Comparison of ENCODE assay signal across 8 cellular contexts in genomic region chr19:2900296-2901252, GRCh38. TPM values are rescaled to one million over a fixed set of nuclear protein-coding genes. Genes with fewer than 3 reads are reported as not detected.
DNase-seq lines count a peak whose midpoint lies in the region; ATAC-seq and TF ChIP-seq lines count a peak whose summit lies in the region.

ZNF57 (plus strand) TSS chr19:2900928; CDS start chr19:2901046, 118 bp downstream.

- peaks cover 3 to 7% of the 10 kb centered on the region in 2 donors for H3K9me3 Mint-ChIP-seq in activated T-cell treated with anti-CD3 and anti-CD28 coated beads, Interleukin-2, amount 50 U/mL, for 72 hours

- no peak within 1 kb of the TSS for H4K5ac ChIP-seq in IMR-90 (ENCODE audit: low read depth, low read length)

- in situ Hi-C loops in IMR-90 (cut with MboI; ENCODE audit: low sequenced_read_pairs), result no loop called here

- H3K18ac ChIP-seq in IMR-90 (ENCODE audit: low read depth, low read length), result no peak within 1 kb of the TSS

- peak within 1 kb of the TSS; percentile 38 for H3K27ac Mint-ChIP-seq in activated T-cell treated with anti-CD3 and anti-CD28 coated beads, Interleukin-2, amount 50 U/mL, for 72 hours

- H2BK120ac ChIP-seq in IMR-90 (ENCODE audit: low read depth, low read length), result no peak within 1 kb of the TSS

- peaks cover 4% of the 10 kb centered on the region; the same call in 1 of the 2 replicates for H3K9me1 ChIP-seq in IMR-90 (ENCODE audit: insufficient read depth, low read length)

- peak; percentile 90 for ATAC-seq in GM21528 (IDR thresholded peaks at IDR 0.05; ENCODE audit: low FRiP score, unreplicated experiment)
- ATAC-seq in IMR-90 (ENCODE audit: low read depth), result peak; percentile 99
- peak; percentile 98 for ATAC-seq in activated T-cell treated with anti-CD3 and anti-CD28 coated beads, Interleukin-2, amount 50 U/mL, for 72 hours (replicated peaks in 1 of 2)
- peak; percentile 96 for ATAC-seq in esophagus mucosa

- POLR2A ChIA-PET in IMR-90 (lab: Charles Lee; ENCODE audit: unreplicated experiment), result no interaction called here

- H4K8ac ChIP-seq in IMR-90 (ENCODE audit: low read depth in 2 of 2, low read length in 2 of 2), result peak within 1 kb of the TSS; percentile 35 to 83

- H3K79me1 ChIP-seq in IMR-90 (ENCODE audit: low read depth in 1 of 2, low read length in 2 of 2), result peaks cover 13 to 27% of the 10 kb centered on the region in 2 experiments

- peak within 1 kb of the TSS; percentile 66 for H2BK5ac ChIP-seq in IMR-90 (ENCODE audit: low read depth, low read length, poor library complexity, severe bottlenecking)

- peak within 1 kb of the TSS; percentile 86; the same call in 1 of the 2 replicates for H3K14ac ChIP-seq in IMR-90 (replicated peaks; ENCODE audit: low read depth, low read length)

- peak within 1 kb of the TSS; percentile 96 for H3K4me2 ChIP-seq in IMR-90 (ENCODE audit: low read depth, low read length)

- no peaks in the 10 kb centered on the region; the same call in 1 of the 2 replicates for H3K4me1 ChIP-seq in IMR-90 (ENCODE audit: control insufficient read depth, insufficient read depth, low read length)
- peaks cover 21% of the 10 kb centered on the region for H3K4me1 ChIP-seq in mucosa of stomach (ENCODE audit: control insufficient read depth, insufficient read depth, low read length)

- peak within 1 kb of the TSS; percentile 64 for H3K4ac ChIP-seq in IMR-90 (ENCODE audit: low read depth, low read length)

- H3K4me3 Mint-ChIP-seq in activated T-cell treated with anti-CD3 and anti-CD28 coated beads, Interleukin-2, amount 50 U/mL, for 72 hours, result peak within 1 kb of the TSS; percentile 91 to 98

- H3K4me1 Mint-ChIP-seq in activated T-cell treated with anti-CD3 and anti-CD28 coated beads, Interleukin-2, amount 50 U/mL, for 72 hours (ENCODE audit: low read depth), result peaks cover 20% of the 10 kb centered on the region

- no peak within 1 kb of the TSS for H2BK15ac ChIP-seq in IMR-90 (ENCODE audit: low read depth, low read length)

- dilution Hi-C loops in IMR-90 (cut with HindIII; ENCODE audit: low sequenced_read_pairs, unreplicated experiment), result no loop called here

- H3K56ac ChIP-seq in IMR-90 (ENCODE audit: extremely low read depth, insufficient read depth, low read length), result no peak within 1 kb of the TSS

- peak; percentile 96 for DNase-seq in DMS 273 treated with DMSO at 0.1 percent for 48 hours (lab: John Stamatoyannopoulos, UW)
- peak; percentile 98 for DNase-seq in IMR-90
- DNase-seq in activated T-cell treated with anti-CD3 and anti-CD28 coated beads, Interleukin-2, amount 50 U/mL, for 72 hours, result peak; percentile 99 to 100
- DNase-seq in stimulated activated CD8-positive, alpha-beta memory T cell treated with anti-CD3 and anti-CD28 coated beads, Interleukin-4, amount 100 ng/mL, for 48 hours, result peak; percentile 99

- H4K20me1 ChIP-seq in IMR-90 (ENCODE audit: insufficient read depth, low read length), result no peaks in the 10 kb centered on the region

- no peak for TF ChIP-seq POLR2A in IMR-90 (IDR thresholded peaks at IDR 0.05; ENCODE audit: low read depth, low read length)

- H2AK9ac ChIP-seq in IMR-90 (replicated peaks; ENCODE audit: low read depth, low read length, poor library complexity), result peak within 1 kb of the TSS; percentile 85

- TF ChIP-seq RAD21 in IMR-90 (IDR thresholded peaks at IDR 0.05; ENCODE audit: low read length), result no peak

- H4K91ac ChIP-seq in IMR-90 (ENCODE audit: insufficient read depth, low read depth, low read length), result peak within 1 kb of the TSS; percentile 59; the same call in 1 of the 2 replicates

- H3K27me3 Mint-ChIP-seq in activated T-cell treated with anti-CD3 and anti-CD28 coated beads, Interleukin-2, amount 50 U/mL, for 72 hours (ENCODE audit: low read depth), result no peaks in the 10 kb centered on the region

- 1% methylated on average over 28 of the region's 100 CpGs; no CpG with 5 or more reads in 1 of the 2 experiments for WGBS in IMR-90 (ENCODE audit: extremely low coverage in 2 of 2, insufficient read length in 1 of 2), 2 experiments

- H3K9me3 ChIP-seq in IMR-90 (ENCODE audit: control insufficient read depth, insufficient read depth, low read length) (peaks cover 5% of the 10 kb centered on the region), mucosa of stomach (ENCODE audit: control insufficient read depth, low read length) (no peaks in the 10 kb centered on the region)

- intact Hi-C loops in IMR-90 (cut with micrococcal nuclease), result loop anchor here (2.0 kb wide), 1 partner anchor 44 kb away; the partner anchor contains the start of gene ZNF77

- H2BK20ac ChIP-seq in IMR-90 (ENCODE audit: low read depth, low read length), result no peak within 1 kb of the TSS

- H3K36me3 Mint-ChIP-seq in activated T-cell treated with anti-CD3 and anti-CD28 coated beads, Interleukin-2, amount 50 U/mL, for 72 hours (ENCODE audit: insufficient read depth in 2 of 2), result peaks cover 5% of the 10 kb centered on the region in 2 donors

- BruUV-seq in IMR-90 (replicated peaks; lab: Mats Ljungman, UMichigan), result no TSS peak

- H2AFZ ChIP-seq in IMR-90 (replicated peaks; ENCODE audit: low read length, poor library complexity), result peak within 1 kb of the TSS; percentile 97

- H3K9ac ChIP-seq in IMR-90 (ENCODE audit: low read depth, low read length) (peak within 1 kb of the TSS; percentile 65), mucosa of stomach (ENCODE audit: low read length) (peak within 1 kb of the TSS; percentile 81)

- no peak within 1 kb of the TSS for H2AK5ac ChIP-seq in IMR-90 (ENCODE audit: low read depth, low read length)

- CTCF ChIA-PET in IMR-90 (lab: Yijun Ruan, JAX), result interaction anchor here (1.6 kb wide), 1 partner anchor 13 kb away, joined by 10 read pairs; no protein-coding TSS in a partner anchor

- peak within 1 kb of the TSS; percentile 93 for H3K4me3 ChIP-seq in IMR-90 (ENCODE audit: insufficient read depth, low read depth, low read length)
- H3K4me3 ChIP-seq in mucosa of stomach (ENCODE audit: low read length), result peak within 1 kb of the TSS; percentile 41

- H3K36me3 ChIP-seq in IMR-90 (ENCODE audit: control insufficient read depth, insufficient read depth, low read length) (no peaks in the 10 kb centered on the region), mucosa of stomach (ENCODE audit: control insufficient read depth, insufficient read depth, low read length) (no peaks in the 10 kb centered on the region)

- TF ChIP-seq CTCF in IMR-90 (conservative IDR thresholded peaks at IDR 0.05; ENCODE audit: low read depth, low read length), result no peak

- H3K27ac ChIP-seq in IMR-90 (ENCODE audit: insufficient read depth, low read length), result peak within 1 kb of the TSS; percentile 74

- H3K27me3 ChIP-seq in IMR-90 (ENCODE audit: control insufficient read depth, insufficient read depth, low read length), result no peaks in the 10 kb centered on the region
- no peaks in the 10 kb centered on the region for H3K27me3 ChIP-seq in mucosa of stomach (ENCODE audit: control insufficient read depth, insufficient read depth, low read length)

- H3K23ac ChIP-seq in IMR-90 (ENCODE audit: low read depth, low read length), result 0 out of 2 replicates have a peak within 1 kb of the TSS, but pooled peaks have one; percentile 18

TF ChIP-seq in IMR-90, 13 proteins besides CTCF, POLR2A, EP300 and RAD21 (continues in another document):
- peak; percentile 40; the same call in 1 of the 2 replicates for TF ChIP-seq MAZ (IDR thresholded peaks at IDR 0.05; ENCODE audit: borderline replicate concordance, low read depth, low read length)
- TF ChIP-seq CHD1 (IDR thresholded peaks at IDR 0.05; ENCODE audit: low read depth, low read length), result no peak
- peak; percentile 56 for TF ChIP-seq USF2 (IDR thresholded peaks at IDR 0.05; ENCODE audit: low read depth, low read length)

TF ChIP-seq in PFSK-1, 5 proteins besides CTCF, POLR2A, EP300 and RAD21:
- TF ChIP-seq REST (IDR thresholded peaks at IDR 0.05; ENCODE audit: insufficient read depth in 1 of 2, low read depth in 2 of 2, low read length in 2 of 2), result no peak
- TF ChIP-seq TAF1 (IDR thresholded peaks at IDR 0.05; ENCODE audit: borderline replicate concordance, insufficient read depth, low read length), result no peak
- no peak for TF ChIP-seq SIN3A (IDR thresholded peaks at IDR 0.05; ENCODE audit: borderline replicate concordance, insufficient read depth, low read length)
- peak; percentile 10 for TF ChIP-seq FOXP2 (optimal IDR thresholded peaks at IDR 0.05; ENCODE audit: borderline replicate concordance, extremely low read depth, extremely low read length, insufficient read depth)
- TF ChIP-seq POLR2AphosphoS5 (IDR thresholded peaks at IDR 0.05; ENCODE audit: low read depth, low read length), result peak; percentile 63; the same call in 1 of the 2 replicates

RNA-seq across cellular contexts. Expression of gene ZNF57, which starts in this region (rescaled TPM):
- total RNA-seq in IMR-90 (2012; rRNA removed), result 6.1 and 8.6 TPM in 2 replicates
- polyA plus RNA-seq in IMR-90 (2012; rRNA removed), result 1.6 and 2.2 TPM in 2 replicates
- polyA plus RNA-seq in IMR-90 (2012; cell fraction: cytosol; rRNA removed), result 0.47 and 0.66 TPM in 2 replicates
- polyA plus RNA-seq in IMR-90 (2012; cell fraction: nucleus; rRNA removed; ENCODE audit: low replicate concordance), result 0.28 and 2.9 TPM in 2 replicates
- polyA plus RNA-seq in PFSK-1 (2012; ENCODE audit: insufficient read length, low read depth), result 2.8 TPM
- total RNA-seq in activated T-cell treated with anti-CD3 and anti-CD28 coated beads, Interleukin-2, amount 50 U/mL, for 72 hours, result 1 to 10 TPM; 6.2 to 7.6 TPM
- total RNA-seq in esophagus mucosa, result 4.7 TPM

Comparison
In these comparisons a context has a peak if more than half of its experiments do, and no peak if none do; other contexts are left out.
1. Peak in every context shown above with its lines: DNase-seq, ATAC-seq, H3K4me3 ChIP-seq and H3K27ac ChIP-seq.